25 cellular contexts compared by ENCODE assay signal in genomic region chr5:74421365-74421764, GRCh38.
"Had no signal": no experiment of that assay in that cellular context is flagged by ENCODE, and none has a peak within 500 bp of the region (broad histone marks: within the 10 kb centered on the region; RNA-seq: fewer than 3 reads in every experiment).

No MANE protein-coding gene starts in this region.

- H3K27me3 ChIP-seq: colonic mucosa, gastrocnemius medialis, hepatocyte, right atrium auricular region, sigmoid colon, stomach, thyroid gland had no signal

- H3K36me3 ChIP-seq: colonic mucosa, gastrocnemius medialis, right atrium auricular region, sigmoid colon, stomach, thyroid gland had no signal

- FAIRE-seq: islet of Langerhans, urothelium cell line had no signal

- ATAC-seq: esophagus mucosa; gastrocnemius medialis; left colon; left ventricle myocardium superior; natural killer cell; stimulated activated effector memory CD8-positive, alpha-beta T cell treated with anti-CD3 and anti-CD28 coated beads, Interleukin-12 subunit alpha, Interleukin-12 subunit beta, amount 100 ng/mL, for 72 hours had no signal

- H3K4me1 ChIP-seq: colonic mucosa, right atrium auricular region, sigmoid colon, thyroid gland had no signal

- H3K79me2 ChIP-seq: hepatocyte, parathyroid adenoma had no signal

- H3K27ac ChIP-seq: colonic mucosa, epithelial cell of prostate, gastrocnemius medialis, parathyroid adenoma, right atrium auricular region, sigmoid colon, stomach, thyroid gland had no signal

- H3K4me3 ChIP-seq: colonic mucosa, gastrocnemius medialis, hepatocyte, lung, right atrium auricular region, sigmoid colon, stomach, thyroid gland had no signal

- H3K9ac ChIP-seq: parathyroid adenoma had no signal

- H2AFZ ChIP-seq: hepatocyte, parathyroid adenoma had no signal

- DNase-seq: colonic mucosa; effector CD8-positive, alpha-beta T cell; endodermal cell; foreskin fibroblast; gastrocnemius medialis; head of caudate nucleus; kidney glomerular epithelial cell; left colon; left ventricle myocardium superior; natural killer cell; sigmoid colon; stimulated activated CD4-positive, alpha-beta T cell treated with anti-CD3 and anti-CD28 coated beads, Interleukin-2, amount 100 ng/mL, for 24 hours; stimulated activated CD4-positive, alpha-beta T cell treated with anti-CD3 and anti-CD28 coated beads, Interleukin-4, amount 100 ng/mL, for 24 hours; stimulated activated naive CD4-positive, alpha-beta T cell treated with Interleukin-2 at 50 U/mL for 16 hours; stomach; thyroid gland had no signal

- H3K9me3 ChIP-seq: colonic mucosa, gastrocnemius medialis, right atrium auricular region, sigmoid colon, stomach, thyroid gland had no signal

- H3K4me2 ChIP-seq: hepatocyte had no signal
